2 cellular contexts compared by ENCODE assay signal in the genomic region with DNA sequence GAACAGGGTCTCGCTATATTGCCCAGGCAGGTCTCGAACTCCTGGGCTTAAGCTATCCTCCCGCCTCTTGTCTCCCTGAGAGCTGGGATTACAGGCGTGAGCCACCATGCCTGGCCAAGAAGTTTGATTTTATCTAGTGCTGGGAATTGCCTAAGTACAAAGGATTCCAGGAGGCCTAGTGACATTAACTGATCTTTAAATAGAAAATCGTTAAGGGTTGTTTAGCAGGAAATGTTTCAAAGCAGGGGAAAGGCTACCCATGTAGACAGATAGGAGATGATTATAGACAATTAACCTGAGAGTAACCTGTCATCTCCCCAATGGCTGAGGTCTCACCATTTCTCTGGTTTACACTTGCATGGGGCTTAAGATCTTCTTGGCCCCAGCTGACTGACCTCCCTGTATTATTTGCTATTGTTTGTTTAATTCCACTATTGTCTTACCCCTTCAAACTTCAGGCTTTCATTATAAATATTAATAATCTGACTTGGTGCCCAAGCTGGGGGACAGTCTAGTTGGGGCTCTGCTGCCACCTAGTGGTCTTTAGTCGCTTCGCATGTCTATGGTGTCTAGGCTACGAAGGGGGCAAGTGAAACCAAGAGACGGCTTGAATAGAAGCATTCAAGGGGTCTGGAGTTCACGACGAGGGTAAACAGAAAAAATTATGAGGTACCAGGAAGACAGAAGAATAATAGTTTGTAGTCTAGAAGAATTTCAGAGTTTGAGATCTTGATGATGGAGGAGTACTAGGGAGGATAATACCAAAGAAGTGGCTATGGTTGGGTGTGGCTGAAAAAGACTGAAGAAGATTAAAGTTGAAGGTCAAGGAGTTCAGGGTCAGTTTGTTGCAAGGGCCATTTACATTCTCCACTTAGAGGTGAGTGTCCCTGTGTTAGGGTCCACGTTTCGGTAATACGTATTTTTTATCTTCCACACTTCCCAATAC.
TF ChIP-seq lines count a peak whose summit lies in the region.

No MANE protein-coding gene starts in this region.

TF ChIP-seq in GM12891, 5 proteins besides CTCF, POLR2A, EP300 and RAD21:
- TF ChIP-seq SPI1 (IDR thresholded peaks at IDR 0.05; ENCODE audit: low read depth, low read length) (no peak), POU2F2 (IDR thresholded peaks at IDR 0.05; ENCODE audit: low read depth, low read length) (no peak), TAF1 (IDR thresholded peaks at IDR 0.05; ENCODE audit: low read depth, low read length) (no peak), PAX5 (IDR thresholded peaks at IDR 0.05; ENCODE audit: insufficient read depth, low read length, severe bottlenecking) (no peak), POLR2AphosphoS5 (IDR thresholded peaks at IDR 0.05; ENCODE audit: low read depth, low read length) (no peak)

TF ChIP-seq in HepG2, 621 proteins besides CTCF, POLR2A, EP300 and RAD21:
- no peak for TF ChIP-seq SOX5 (CRISPR knock-in tag; IDR thresholded peaks at IDR 0.05; ENCODE audit: borderline replicate concordance)
- peak; percentile 71 for TF ChIP-seq SMC3 (IDR thresholded peaks at IDR 0.05; ENCODE audit: low read length)
- peak; percentile 81 for TF ChIP-seq STAG1 (CRISPR knock-in tag; IDR thresholded peaks at IDR 0.05)
